In the genomic region with DNA sequence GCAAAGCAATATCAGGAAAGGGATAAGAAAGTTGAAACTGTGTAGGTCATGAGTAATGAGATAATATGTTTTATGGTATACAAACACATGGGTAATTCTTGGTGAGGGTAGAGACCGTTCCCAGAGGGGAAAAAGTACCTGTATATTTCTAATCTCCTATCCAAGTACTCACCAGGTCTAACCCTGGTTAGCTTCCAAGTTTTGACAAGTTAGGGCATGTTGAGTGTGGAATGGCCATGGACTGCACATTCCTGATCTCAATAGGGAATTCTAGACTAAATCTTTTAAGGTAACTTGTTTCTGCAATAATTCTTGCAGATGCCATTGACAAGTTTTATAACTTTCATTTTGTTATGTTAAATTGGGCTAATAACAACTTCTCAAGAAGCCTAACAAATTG, we compare ENCODE assay signal across 24 cellular contexts.
"Had no signal": no experiment of that assay in that cellular context is flagged by ENCODE, and none has a peak within 500 bp of the region (broad histone marks: within the 10 kb centered on the region; RNA-seq: fewer than 3 reads in every experiment).

No MANE protein-coding gene starts in this region.

- H3K9me3 ChIP-seq: esophagus muscularis mucosa, left lung, right lobe of liver, suprapubic skin, transverse colon, vagina had no signal

- ATAC-seq: left lung; naive thymus-derived CD4-positive, alpha-beta T cell; right lobe of liver; stimulated activated naive CD8-positive, alpha-beta T cell treated with anti-CD3 and anti-CD28 coated beads, Interleukin-15, amount 100 ng/mL, for 72 hours had no signal

- FAIRE-seq: colon, kidney, small intestine had no signal

- H3K27me3 ChIP-seq: dorsolateral prefrontal cortex, esophagus muscularis mucosa, left lung, neural progenitor cell, right lobe of liver, suprapubic skin, transverse colon, vagina had no signal

- H2AFZ ChIP-seq: neural progenitor cell, parathyroid adenoma had no signal

- H3K9ac ChIP-seq: neural progenitor cell, parathyroid adenoma had no signal

- H3K27ac ChIP-seq: dorsolateral prefrontal cortex, esophagus muscularis mucosa, left lung, neural progenitor cell, parathyroid adenoma, right lobe of liver, suprapubic skin, transverse colon, vagina had no signal

- H3K79me2 ChIP-seq: parathyroid adenoma had no signal

- H3K36me3 ChIP-seq: esophagus muscularis mucosa, left lung, neural progenitor cell, right lobe of liver, suprapubic skin, transverse colon, vagina had no signal

- DNase-seq: dorsolateral prefrontal cortex; effector CD4-positive, alpha-beta T cell; foreskin melanocyte; head of caudate nucleus; kidney; left lung; mesendoderm; midbrain; naive thymus-derived CD4-positive, alpha-beta T cell; right lobe of liver; small intestine; stimulated activated CD4-positive, alpha-beta T cell treated with anti-CD3 and anti-CD28 coated beads, Interleukin-12 subunit alpha, Interleukin-12 subunit beta, amount 100 ng/mL, for 4 hours; stimulated activated CD4-positive, alpha-beta T cell treated with anti-CD3 and anti-CD28 coated beads, Interleukin-1b, Interleukin-23, amount 100 ng/mL, for 48 hours; stimulated activated CD4-positive, alpha-beta T cell treated with anti-CD3 and anti-CD28 coated beads, Interleukin-4, amount 100 ng/mL, for 1 hour; stimulated activated CD8-positive, alpha-beta memory T cell treated with anti-CD3 and anti-CD28 coated beads, Interleukin-4, amount 100 ng/mL, for 48 hours; stimulated activated naive CD4-positive, alpha-beta T cell; stimulated activated naive CD8-positive, alpha-beta T cell treated with anti-CD3 and anti-CD28 coated beads, Interleukin-15, amount 100 ng/mL, for 72 hours; transverse colon had no signal

- H3K4me1 ChIP-seq: esophagus muscularis mucosa, left lung, neural progenitor cell, parathyroid adenoma, right lobe of liver, suprapubic skin, transverse colon, vagina had no signal

- H3K4me3 ChIP-seq: dorsolateral prefrontal cortex, esophagus muscularis mucosa, left lung, neural progenitor cell, right lobe of liver, suprapubic skin, transverse colon, vagina had no signal

- H3K4me2 ChIP-seq: neural progenitor cell had no signal
